In the genomic region with DNA sequence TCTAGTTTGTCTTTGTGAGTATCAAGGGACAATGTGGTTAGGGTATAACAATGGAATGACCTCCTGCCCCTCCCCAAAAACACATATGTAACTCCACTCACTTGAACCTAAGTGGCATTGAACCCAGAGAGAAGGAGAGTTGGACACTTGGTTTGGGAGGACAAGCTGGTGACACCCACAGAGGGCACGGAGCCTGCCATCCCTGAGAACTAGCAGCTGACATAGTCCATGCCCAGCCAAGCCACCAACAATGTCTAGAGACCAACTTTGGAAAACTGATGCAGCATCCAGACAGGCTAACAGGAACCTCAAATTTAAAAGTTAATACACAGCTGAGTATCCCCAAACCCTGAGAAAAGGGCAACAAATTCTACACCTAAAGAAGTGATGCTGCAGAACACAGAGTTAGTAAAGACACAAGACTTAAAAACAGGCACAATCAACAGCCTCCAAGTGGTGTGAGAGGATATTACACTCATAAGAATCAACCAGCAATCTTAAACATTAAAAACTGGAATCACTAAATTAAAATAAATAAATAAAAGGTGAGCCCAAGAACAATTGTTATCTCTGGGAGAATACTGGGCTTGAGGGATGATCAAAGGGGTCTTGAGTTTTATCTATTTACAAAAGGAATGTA, we compare ENCODE assay signal across 10 cellular contexts. TPM values are rescaled to one million over a fixed set of nuclear protein-coding genes. Genes with fewer than 3 reads are reported as not detected.
DNase-seq lines count a peak whose midpoint lies in the region; ATAC-seq, FAIRE-seq and TF ChIP-seq lines count a peak whose summit lies in the region.
"Had no signal": no experiment of that assay in that cellular context is flagged by ENCODE, and none has a peak within 500 bp of the region (broad histone marks: within the 10 kb centered on the region; RNA-seq: fewer than 3 reads in every experiment).

No MANE protein-coding gene starts in this region.

- peaks cover 18% of the 10 kb centered on the region for H3K36me3 Mint-ChIP-seq in astrocyte (ENCODE audit: low read depth, unreplicated experiment)
- H3K36me3 Mint-ChIP-seq in nephron (ENCODE audit: low read depth), result peaks cover 42% of the 10 kb centered on the region

- H3K79me2 ChIP-seq in KMS-11 (ENCODE audit: insufficient read depth, low read depth) (peaks cover 25% of the 10 kb centered on the region; the same call in 1 of the 2 replicates), astrocyte (ENCODE audit: insufficient read depth, low read length) (peaks cover 77% of the 10 kb centered on the region)

- H3K9ac ChIP-seq in KMS-11, result no peak overlapping the region
- no peak overlapping the region for H3K9ac ChIP-seq in astrocyte (ENCODE audit: low read length)

- FAIRE-seq in G401.6 (lab: Jason Lieb, UNC) (peak; percentile 31), astrocyte (lab: Jason Lieb, UNC) (no peak)

- no peak overlapping the region for H3K27ac Mint-ChIP-seq in astrocyte (ENCODE audit: unreplicated experiment)
- H3K27ac Mint-ChIP-seq in nephron, result no peak overlapping the region
- H3K27ac Mint-ChIP-seq: activated T-cell treated with anti-CD3 and anti-CD28 coated beads, Interleukin-2, amount 50 U/mL, for 72 hours; IgD-negative memory B cell had no signal

- no peaks in the 10 kb centered on the region for H3K9me3 ChIP-seq in astrocyte (ENCODE audit: insufficient read depth, low read depth, low read length)

- H3K27ac ChIP-seq in KMS-11 (no peak overlapping the region), astrocyte (ENCODE audit: low read depth, low read length) (no peak overlapping the region)

- peaks cover 44% of the 10 kb centered on the region for H3K4me1 ChIP-seq in KMS-11 (ENCODE audit: low read depth, poor library complexity, severe bottlenecking)
- peaks cover 26% of the 10 kb centered on the region for H3K4me1 ChIP-seq in astrocyte (ENCODE audit: insufficient read depth, low read length)

- H3K4me2 ChIP-seq in KMS-11 (no peak overlapping the region), astrocyte (ENCODE audit: low read length) (no peak overlapping the region)

- no peaks in the 10 kb centered on the region for H3K27me3 ChIP-seq in KMS-11 (ENCODE audit: insufficient read depth, low read depth)
- H3K27me3 ChIP-seq in astrocyte (ENCODE audit: insufficient read depth, low read length), result no peaks in the 10 kb centered on the region

- DNase-seq in astrocyte (ENCODE audit: low read depth) (no peak), HPDE6-E6E7 (ENCODE audit: extremely low spot score) (no peak), SKM-1 treated with dmso at 0.1 percent for 144 hours (lab: John Stamatoyannopoulos, UW; ENCODE audit: unreplicated experiment) (no peak), mesenteric fat pad (ENCODE audit: low spot score) (no peak)
- DNase-seq: activated T-cell treated with anti-CD3 and anti-CD28 coated beads, Interleukin-2, amount 50 U/mL, for 72 hours had no signal

- TF ChIP-seq CTCF in KMS-11 (conservative IDR thresholded peaks at IDR 0.05; ENCODE audit: low read depth, low read length) (peak; percentile 49; the same call in 1 of the 2 replicates), astrocyte (IDR thresholded peaks at IDR 0.05; ENCODE audit: insufficient read depth, low read depth, low read length) (peak; percentile 41), nephron (IDR thresholded peaks at IDR 0.05; ENCODE audit: unreplicated experiment in 3 of 3) (peak in 2 of 3 experiments; percentile 27 to 33)

- H3K4me3 ChIP-seq in KMS-11 (IDR thresholded peaks at IDR 0.05; ENCODE audit: insufficient read depth, low read depth, low read length) (no peak overlapping the region), astrocyte (ENCODE audit: insufficient read depth, low read depth, low read length) (no peak overlapping the region)

- H3K4me1 Mint-ChIP-seq in astrocyte (ENCODE audit: low read depth, unreplicated experiment) (peaks cover 32% of the 10 kb centered on the region), nephron (peaks cover 8% of the 10 kb centered on the region)

- H3K36me3 ChIP-seq in KMS-11 (ENCODE audit: insufficient read depth) (peaks cover 6% of the 10 kb centered on the region; the same call in 1 of the 2 replicates), astrocyte (ENCODE audit: insufficient read depth, low read length) (peaks cover 4% of the 10 kb centered on the region)

- ATAC-seq in GM19397 (IDR thresholded peaks at IDR 0.05; ENCODE audit: unreplicated experiment), result no peak
- ATAC-seq: activated T-cell treated with anti-CD3 and anti-CD28 coated beads, Interleukin-2, amount 50 U/mL, for 72 hours had no signal

- H3K27me3 Mint-ChIP-seq in astrocyte (ENCODE audit: low read depth, unreplicated experiment), result no peaks in the 10 kb centered on the region
- no peaks in the 10 kb centered on the region for H3K27me3 Mint-ChIP-seq in nephron (ENCODE audit: low read depth)

- H4K20me1 ChIP-seq in KMS-11 (ENCODE audit: insufficient read depth) (no peaks in the 10 kb centered on the region), astrocyte (ENCODE audit: insufficient read depth, low read length) (peaks cover 40% of the 10 kb centered on the region)

- H3K9me3 Mint-ChIP-seq in astrocyte (ENCODE audit: unreplicated experiment), result no peaks in the 10 kb centered on the region
- no peaks in the 10 kb centered on the region for H3K9me3 Mint-ChIP-seq in nephron
- H3K9me3 Mint-ChIP-seq: activated T-cell treated with anti-CD3 and anti-CD28 coated beads, Interleukin-2, amount 50 U/mL, for 72 hours; IgD-negative memory B cell had no signal

- no peak overlapping the region for H2AFZ ChIP-seq in KMS-11 (ENCODE audit: low read depth)
- no peak overlapping the region for H2AFZ ChIP-seq in astrocyte (ENCODE audit: low read depth, low read length)

- H3K4me3 Mint-ChIP-seq in astrocyte (ENCODE audit: unreplicated experiment) (no peak overlapping the region), nephron (no peak overlapping the region)
- H3K4me3 Mint-ChIP-seq: activated T-cell treated with anti-CD3 and anti-CD28 coated beads, Interleukin-2, amount 50 U/mL, for 72 hours; IgD-negative memory B cell had no signal

RNA-seq across cellular contexts. Expression of gene NUDCD3, which starts 27.2 kb away (rescaled TPM):
- total RNA-seq in astrocyte, result 86.8 and 94.6 TPM in 2 replicates
- total RNA-seq in mesenteric fat pad, result 68.9 TPM
